Comparison of ENCODE assay signal across 12 cellular contexts in genomic region chr16:70703835-70704381, GRCh38. TPM values are rescaled to one million over a fixed set of nuclear protein-coding genes. Genes with fewer than 3 reads are reported as not detected.
A peak's percentile ranks its signal among the peaks of the same experiment; 100 is the strongest.
DNase-seq lines count a peak whose midpoint lies in the region; ATAC-seq and TF ChIP-seq lines count a peak whose summit lies in the region.
"Had no signal": no experiment of that assay in that cellular context is flagged by ENCODE, and none has a peak within 500 bp of the region (broad histone marks: within the 10 kb centered on the region; RNA-seq: fewer than 3 reads in every experiment).

No MANE protein-coding gene starts in this region.

- no peaks in the 10 kb centered on the region for H3K27me3 ChIP-seq in HCT116 (ENCODE audit: insufficient read depth, low read length)
- no peaks in the 10 kb centered on the region for H3K27me3 ChIP-seq in ascending aorta
- no peaks in the 10 kb centered on the region for H3K27me3 ChIP-seq in lower lobe of right lung (ENCODE audit: low read depth)
- no peaks in the 10 kb centered on the region for H3K27me3 ChIP-seq in skeletal muscle satellite cell (ENCODE audit: control insufficient read depth, insufficient read depth, low read length)
- no peaks in the 10 kb centered on the region for H3K27me3 ChIP-seq in Caco-2 (replicated peaks; ENCODE audit: control insufficient read depth, insufficient read depth, low read length)
- H3K27me3 ChIP-seq: SJCRH30 had no signal

- H3K4me1 ChIP-seq in HCT116 (ENCODE audit: control insufficient read depth in 1 of 2, insufficient read depth in 2 of 2, low read length in 2 of 2) (peaks cover 37 to 53% of the 10 kb centered on the region in 2 experiments), ascending aorta (peaks cover 33 to 69% of the 10 kb centered on the region in 2 donors), lower lobe of right lung (peaks cover 65% of the 10 kb centered on the region), skeletal muscle satellite cell (ENCODE audit: control insufficient read depth, insufficient read depth, low read length) (peaks cover 98% of the 10 kb centered on the region), Caco-2 (no peaks in the 10 kb centered on the region)

- H4K20me1 ChIP-seq in HCT116 (ENCODE audit: insufficient read depth): no peaks in the 10 kb centered on the region

- POLR2A ChIA-PET in HCT116 (lab: Charles Lee) (no interaction called here), Caco-2 (lab: Charles Lee) (interaction anchor here (0.5 kb wide), 1 partner anchor 107 kb away, joined by 4 read pairs; no protein-coding TSS in a partner anchor)

- no peaks in the 10 kb centered on the region for H3K9me3 ChIP-seq in HCT116 (ENCODE audit: control insufficient read depth in 1 of 2, insufficient read depth in 1 of 2, low read depth in 1 of 2, low read length in 2 of 2)
- H3K9me3 ChIP-seq in ascending aorta: no peaks in the 10 kb centered on the region
- no peaks in the 10 kb centered on the region for H3K9me3 ChIP-seq in lower lobe of right lung
- no peaks in the 10 kb centered on the region for H3K9me3 ChIP-seq in skeletal muscle satellite cell (replicated peaks; ENCODE audit: low read length)
- no peaks in the 10 kb centered on the region for H3K9me3 ChIP-seq in Caco-2
- H3K9me3 ChIP-seq: SJCRH30 had no signal

- H3K9me3 Mint-ChIP-seq in Caco-2 (ENCODE audit: unreplicated experiment): no peaks in the 10 kb centered on the region
- H3K9me3 Mint-ChIP-seq: CD14-positive monocyte had no signal

- peaks cover 6% of the 10 kb centered on the region for H3K36me3 Mint-ChIP-seq in Caco-2 (ENCODE audit: insufficient read depth, unreplicated experiment)

- BruUV-seq in HCT116 (replicated peaks; lab: Mats Ljungman, UMichigan): no TSS peak
- no TSS peak for BruUV-seq in Caco-2 (replicated peaks; lab: Mats Ljungman, UMichigan)

- intact Hi-C loops in HCT116 (cut with micrococcal nuclease) (no loop called here), ascending aorta (cut with DNase I) (loop anchor here (1.0 to 5.0 kb wide), 3 partner anchors 11 to 42 kb away; no protein-coding TSS in a partner anchor), lower lobe of right lung (cut with DNase I) (no loop called here), Caco-2 (cut with micrococcal nuclease; ENCODE audit: unreplicated experiment) (no loop called here)

- CTCF ChIA-PET in HCT116 (lab: Charles Lee) (no interaction called here), Caco-2 (lab: Charles Lee) (interaction anchor here (1.4 kb wide), 1 partner anchor 67 kb away, joined by 7 read pairs; no protein-coding TSS in a partner anchor)

- RAD21 ChIA-PET in HCT116 (lab: Charles Lee; ENCODE audit: low non-redundant PET in 1 of 2, low total read pairs in 2 of 2, uncharacterized antibody in 2 of 2, unreplicated experiment in 2 of 2): no interaction called here

- H3K9ac ChIP-seq in HCT116 (ENCODE audit: low read length) (no peak overlapping the region), skeletal muscle satellite cell (ENCODE audit: low read depth, low read length) (peak overlapping the region; percentile 45)

- no peaks in the 10 kb centered on the region for H3K79me2 ChIP-seq in HCT116 (ENCODE audit: insufficient read depth, low read length)

- no peak for ATAC-seq in HCT116
- no peak for ATAC-seq in lower lobe of right lung
- no peak for ATAC-seq in HG03039 (IDR thresholded peaks at IDR 0.05; ENCODE audit: unreplicated experiment)
- ATAC-seq in GM18873 (IDR thresholded peaks at IDR 0.05; ENCODE audit: low FRiP score, unreplicated experiment): no peak

- H3K9me2 ChIP-seq in HCT116 (ENCODE audit: insufficient read depth): no peaks in the 10 kb centered on the region

- peak overlapping the region; percentile 27; the same call in 1 of the 2 replicates for H3K27ac ChIP-seq in HCT116 (ENCODE audit: low read depth, low read length)
- peak overlapping the region; percentile 91 to 96 for H3K27ac ChIP-seq in ascending aorta
- peak overlapping the region; percentile 47 for H3K27ac ChIP-seq in lower lobe of right lung

- no peak overlapping the region for H3K4me3 Mint-ChIP-seq in Caco-2 (ENCODE audit: unreplicated experiment)
- H3K4me3 Mint-ChIP-seq: CD14-positive monocyte had no signal

- no peak for TF ChIP-seq CTCF in HCT116 (IDR thresholded peaks at IDR 0.05 in 2 of 3, conservative IDR thresholded peaks at IDR 0.05 in 1 of 3; ENCODE audit: borderline replicate concordance in 1 of 3, insufficient read depth in 1 of 3, low read depth in 2 of 3, low read length in 2 of 3)
- TF ChIP-seq CTCF in ascending aorta (IDR thresholded peaks at IDR 0.05): no peak
- no peak for TF ChIP-seq CTCF in lower lobe of right lung (IDR thresholded peaks at IDR 0.05)
- no peak for TF ChIP-seq CTCF in Caco-2 (IDR thresholded peaks at IDR 0.05; ENCODE audit: insufficient read depth in 1 of 2, low read depth in 1 of 2, low read length in 1 of 2, severe bottlenecking in 1 of 2, unreplicated experiment in 1 of 2)

- H3K36me3 ChIP-seq in HCT116 (ENCODE audit: control insufficient read depth in 1 of 2, insufficient read depth in 2 of 2, low read length in 2 of 2): no peaks in the 10 kb centered on the region
- H3K36me3 ChIP-seq in ascending aorta: no peaks in the 10 kb centered on the region
- peaks cover 5% of the 10 kb centered on the region for H3K36me3 ChIP-seq in lower lobe of right lung
- peaks cover 4% of the 10 kb centered on the region for H3K36me3 ChIP-seq in skeletal muscle satellite cell (ENCODE audit: insufficient read depth, low read length)
- no peaks in the 10 kb centered on the region for H3K36me3 ChIP-seq in Caco-2 (ENCODE audit: control insufficient read depth, insufficient read depth, low read length)
- H3K36me3 ChIP-seq: SJCRH30 had no signal

- TF ChIP-seq POLR2A in HCT116 (IDR thresholded peaks at IDR 0.05; ENCODE audit: borderline replicate concordance, extremely low read depth, insufficient read depth, insufficient read length): no peak

- no peak overlapping the region for H2AFZ ChIP-seq in HCT116 (ENCODE audit: low read depth, low read length, poor library complexity, severe bottlenecking)

- no peak for TF ChIP-seq RAD21 in HCT116 (IDR thresholded peaks at IDR 0.05; ENCODE audit: low read depth)

- no peaks in the 10 kb centered on the region for H3K27me3 Mint-ChIP-seq in Caco-2 (ENCODE audit: insufficient read depth, unreplicated experiment)

- peaks cover 5% of the 10 kb centered on the region for H3K4me1 Mint-ChIP-seq in Caco-2 (ENCODE audit: low read depth, unreplicated experiment)

- H3K27ac Mint-ChIP-seq in Caco-2 (ENCODE audit: unreplicated experiment): no peak overlapping the region

- DNase-seq in HCT116 (ENCODE audit: low read depth, low spot score): no peak
- no peak for DNase-seq in ascending aorta (ENCODE audit: low spot score in 2 of 2)
- no peak for DNase-seq in lower lobe of right lung
- no peak for DNase-seq in Caco-2
- DNase-seq in AG08395 (ENCODE audit: low spot score): no peak
- DNase-seq: activated T-cell treated with anti-CD3 and anti-CD28 coated beads, Interleukin-2, amount 50 U/mL, for 1 hour; MV-4-11 had no signal

- peak overlapping the region; percentile 17 for H3K4me2 ChIP-seq in HCT116 (ENCODE audit: low read length)
- H3K4me2 ChIP-seq in skeletal muscle satellite cell (ENCODE audit: low read length): peak overlapping the region; percentile 22

- H3K4me3 ChIP-seq in HCT116 (replicated peaks in 1 of 2; ENCODE audit: low read depth in 1 of 2, low read length in 2 of 2): no peak overlapping the region
- H3K4me3 ChIP-seq in ascending aorta: no peak overlapping the region
- H3K4me3 ChIP-seq in lower lobe of right lung: no peak overlapping the region
- H3K4me3 ChIP-seq in skeletal muscle satellite cell (ENCODE audit: low read length): peak overlapping the region; percentile 3
- H3K4me3 ChIP-seq in Caco-2 (ENCODE audit: low read depth, low read length): no peak overlapping the region
- H3K4me3 ChIP-seq: SJCRH30 had no signal

TF ChIP-seq in HCT116, 20 proteins besides CTCF, POLR2A, EP300 and RAD21:
- TF ChIP-seq, protein P1, sequence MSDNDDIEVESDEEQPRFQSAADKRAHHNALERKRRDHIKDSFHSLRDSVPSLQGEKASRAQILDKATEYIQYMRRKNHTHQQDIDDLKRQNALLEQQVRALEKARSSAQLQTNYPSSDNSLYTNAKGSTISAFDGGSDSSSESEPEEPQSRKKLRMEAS (IDR thresholded peaks at IDR 0.05): no peak
- no peak for TF ChIP-seq JUND (IDR thresholded peaks at IDR 0.05)

RNA-seq across cellular contexts. Expression of gene MTSS2, which starts 18.1 kb away (rescaled TPM):
- total RNA-seq in HCT116 (2021; ENCODE audit: unreplicated experiment): 41.8 TPM
- polyA plus RNA-seq in HCT116 (2012): 48.7 and 53.1 TPM in 2 replicates
- 98.6 TPM for total RNA-seq in ascending aorta
- total RNA-seq in lower lobe of right lung: 60.8 TPM
- total RNA-seq in skeletal muscle satellite cell (2012; rRNA removed): 17.0 and 25.6 TPM in 2 replicates
- total RNA-seq in Caco-2 (2022): 45.5 and 64.1 TPM in 2 replicates
- polyA plus RNA-seq: CD14-positive monocyte had no signal

RNA-seq across cellular contexts. Expression of gene IL34, which starts 57.5 kb away (rescaled TPM):
- not detected for total RNA-seq in HCT116 (2021; ENCODE audit: unreplicated experiment)
- polyA plus RNA-seq in HCT116 (2012): 0.15 TPM in 1 of 2 replicates, not detected in the other
- 116 TPM for total RNA-seq in ascending aorta
- total RNA-seq in lower lobe of right lung: 2.6 TPM
- 0.51 and 1.5 TPM in 2 replicates for total RNA-seq in skeletal muscle satellite cell (2012; rRNA removed)
- total RNA-seq in Caco-2 (2022): 0.49 and 0.50 TPM in 2 replicates
- polyA plus RNA-seq: CD14-positive monocyte had no signal

Comparison
In these comparisons a context has a peak if more than half of its experiments do, and no peak if none do; other contexts are left out.
1. H3K27ac ChIP-seq: peak in every context shown above with its lines; median percentile 94 in ascending aorta; 47 in lower lobe of right lung; 27 in HCT116.
2. RNA of gene IL34, which starts 57.5 kb away (total RNA-seq): 116 TPM in ascending aorta (single experiment); 2.6 TPM in lower lobe of right lung (single experiment), 0.49 to 0.50 TPM in Caco-2 and not detected in HCT116 (single experiment); every median in the first group is over 10 times any median in the second.